19 cellular contexts compared by ENCODE assay signal in genomic region chr2:39849982-39850526, GRCh38.
DNase-seq lines count a peak whose midpoint lies in the region; ATAC-seq, FAIRE-seq and TF ChIP-seq lines count a peak whose summit lies in the region.
"Had no signal": no experiment of that assay in that cellular context is flagged by ENCODE, and none has a peak within 500 bp of the region (broad histone marks: within the 10 kb centered on the region; RNA-seq: fewer than 3 reads in every experiment).

No MANE protein-coding gene starts in this region.

- no peak overlapping the region for H3K4me2 ChIP-seq in K562 (ENCODE audit: insufficient read depth, low read length)
- H3K4me2 ChIP-seq: A549 had no signal

- H3K27me3 ChIP-seq in K562 (ENCODE audit: control insufficient read depth in 2 of 2, insufficient read depth in 2 of 2, low read length in 2 of 2) (no peaks in the 10 kb centered on the region), aorta (ENCODE audit: control insufficient read depth in 1 of 2, insufficient read depth in 2 of 2, low read length in 1 of 2) (no peaks in the 10 kb centered on the region)

- no peak for TF ChIP-seq CTCF in K562 (IDR thresholded peaks at IDR 0.05 in 2 of 3, conservative IDR thresholded peaks at IDR 0.05 in 1 of 3; ENCODE audit: insufficient read depth in 2 of 3, low read depth in 1 of 3, low read length in 3 of 3)

- no peak overlapping the region for H3K4me3 ChIP-seq in K562
- H3K4me3 ChIP-seq in aorta (ENCODE audit: low read length in 2 of 2) = no peak overlapping the region
- H3K4me3 ChIP-seq: A549, GM12878 had no signal

- ATAC-seq in K562 (no peak), aorta (ENCODE audit: low FRiP score) (no peak)
- ATAC-seq: A549, GM12878 had no signal

- H2AFZ ChIP-seq in K562 (ENCODE audit: low read depth, low read length) = no peak overlapping the region

- H3K9me3 ChIP-seq in K562 (replicated peaks; ENCODE audit: control insufficient read depth, insufficient read depth, low read depth, low read length) = no peaks in the 10 kb centered on the region
- no peaks in the 10 kb centered on the region for H3K9me3 ChIP-seq in aorta (ENCODE audit: control insufficient read depth, low read length)
- H3K9me3 ChIP-seq: A549 had no signal

- H4K20me1 ChIP-seq in K562 (replicated peaks; ENCODE audit: control insufficient read depth, insufficient read depth, low read length) = no peaks in the 10 kb centered on the region

- H3K79me2 ChIP-seq in K562 (ENCODE audit: control insufficient read depth, insufficient read depth, low read length) = no peaks in the 10 kb centered on the region

- 0% methylated on average over 4 of the region's 4 CpGs for WGBS in K562 (ENCODE audit: insufficient coverage, low coverage, missing lambda C conversion rate)
- 85% methylated on average over 4 of the region's 4 CpGs for WGBS in aorta, 2 donors

- no TSS peak for BruUV-seq in K562 (replicated peaks; lab: Mats Ljungman, UMichigan)

- POLR2A ChIA-PET in K562 (lab: Yijun Ruan, JAX) = no interaction called here

- in situ Hi-C loops in K562 (cut with MboI) = no loop called here
- in situ Hi-C loops in ACHN (cut with HindIII; ENCODE audit: low pct_ligation_motif_present, low pct_unique_long_range_greater_than_20kb, low sequenced_read_pairs) = no loop called here

- TF ChIP-seq RAD21 in K562 (CRISPR knock-in tag; conservative IDR thresholded peaks at IDR 0.05 in 1 of 2, IDR thresholded peaks at IDR 0.05 in 1 of 2) = no peak

- no peaks in the 10 kb centered on the region for H3K4me1 ChIP-seq in K562 (replicated peaks in 1 of 2; ENCODE audit: control insufficient read depth in 2 of 2, insufficient read depth in 2 of 2, low read length in 2 of 2)
- H3K4me1 ChIP-seq in aorta (ENCODE audit: control insufficient read depth in 1 of 2, insufficient read depth in 2 of 2, low read length in 2 of 2) = no peaks in the 10 kb centered on the region
- H3K4me1 ChIP-seq: A549 had no signal

- H3K27ac ChIP-seq in K562 (ENCODE audit: extremely low read depth, low read depth, low read length) = no peak overlapping the region
- H3K27ac ChIP-seq in aorta (ENCODE audit: low read depth in 1 of 2, low read length in 2 of 2) = no peak overlapping the region
- H3K27ac ChIP-seq: 22Rv1, A549 had no signal

- H3K9ac ChIP-seq in K562 (ENCODE audit: insufficient read depth in 1 of 2, low read depth in 2 of 2, low read length in 2 of 2) = no peak overlapping the region

- TF ChIP-seq POLR2A in K562 (conservative IDR thresholded peaks at IDR 0.05) = no peak

- DNase-seq in DMS53 (lab: John Stamatoyannopoulos, UW) = peak; percentile 11
- no peak for DNase-seq in DMS53 treated with DMSO at 0.1 percent for 48 hours (lab: John Stamatoyannopoulos, UW; ENCODE audit: unreplicated experiment)
- peak; percentile 78 for DNase-seq in NCI-H146 treated with DMSO at 0.1 percent for 48 hours (lab: John Stamatoyannopoulos, UW; ENCODE audit: unreplicated experiment)
- DNase-seq in K562 (ENCODE audit: extremely low read depth in 1 of 4, low spot score in 3 of 4) = no peak
- no peak for DNase-seq in dedifferentiated amniotic fluid mesenchymal stem cell (ENCODE audit: extremely low spot score)
- no peak for DNase-seq in aorta
- no peak for DNase-seq in ACHN
- DNase-seq: C1 segment of cervical spinal cord; CD4-positive, CD25-positive, alpha-beta regulatory T cell; CD8-positive, alpha-beta memory T cell; COR-L47; DMS 273 treated with DMSO at 0.1 percent for 48 hours; DMS79; H9 had no signal

- TF ChIP-seq EP300 in K562 (IDR thresholded peaks at IDR 0.05; ENCODE audit: low read length) = no peak

- intact Hi-C loops in K562 (cut with micrococcal nuclease) = no loop called here
- intact Hi-C loops in aorta (cut with DNase I) = no loop called here

- FAIRE-seq in K562 (lab: Jason Lieb, UNC) = peak; percentile 26
- FAIRE-seq: A549, GM12878, H1, HTR-8/SVneo had no signal

- H3K36me3 ChIP-seq in K562 (ENCODE audit: control insufficient read depth, insufficient read depth, low read length) = no peaks in the 10 kb centered on the region
- no peaks in the 10 kb centered on the region for H3K36me3 ChIP-seq in aorta (ENCODE audit: control insufficient read depth in 1 of 2, insufficient read depth in 2 of 2, low read length in 1 of 2)

- no peaks in the 10 kb centered on the region for H3K9me1 ChIP-seq in K562 (ENCODE audit: control insufficient read depth, insufficient read depth, low read length)

- CTCF ChIA-PET in K562 (lab: Yijun Ruan, JAX; ENCODE audit: low intra/inter-chr PET ratio) = no interaction called here

TF ChIP-seq in K562, 482 proteins besides CTCF, POLR2A, EP300 and RAD21:
- TF ChIP-seq, protein P1, sequence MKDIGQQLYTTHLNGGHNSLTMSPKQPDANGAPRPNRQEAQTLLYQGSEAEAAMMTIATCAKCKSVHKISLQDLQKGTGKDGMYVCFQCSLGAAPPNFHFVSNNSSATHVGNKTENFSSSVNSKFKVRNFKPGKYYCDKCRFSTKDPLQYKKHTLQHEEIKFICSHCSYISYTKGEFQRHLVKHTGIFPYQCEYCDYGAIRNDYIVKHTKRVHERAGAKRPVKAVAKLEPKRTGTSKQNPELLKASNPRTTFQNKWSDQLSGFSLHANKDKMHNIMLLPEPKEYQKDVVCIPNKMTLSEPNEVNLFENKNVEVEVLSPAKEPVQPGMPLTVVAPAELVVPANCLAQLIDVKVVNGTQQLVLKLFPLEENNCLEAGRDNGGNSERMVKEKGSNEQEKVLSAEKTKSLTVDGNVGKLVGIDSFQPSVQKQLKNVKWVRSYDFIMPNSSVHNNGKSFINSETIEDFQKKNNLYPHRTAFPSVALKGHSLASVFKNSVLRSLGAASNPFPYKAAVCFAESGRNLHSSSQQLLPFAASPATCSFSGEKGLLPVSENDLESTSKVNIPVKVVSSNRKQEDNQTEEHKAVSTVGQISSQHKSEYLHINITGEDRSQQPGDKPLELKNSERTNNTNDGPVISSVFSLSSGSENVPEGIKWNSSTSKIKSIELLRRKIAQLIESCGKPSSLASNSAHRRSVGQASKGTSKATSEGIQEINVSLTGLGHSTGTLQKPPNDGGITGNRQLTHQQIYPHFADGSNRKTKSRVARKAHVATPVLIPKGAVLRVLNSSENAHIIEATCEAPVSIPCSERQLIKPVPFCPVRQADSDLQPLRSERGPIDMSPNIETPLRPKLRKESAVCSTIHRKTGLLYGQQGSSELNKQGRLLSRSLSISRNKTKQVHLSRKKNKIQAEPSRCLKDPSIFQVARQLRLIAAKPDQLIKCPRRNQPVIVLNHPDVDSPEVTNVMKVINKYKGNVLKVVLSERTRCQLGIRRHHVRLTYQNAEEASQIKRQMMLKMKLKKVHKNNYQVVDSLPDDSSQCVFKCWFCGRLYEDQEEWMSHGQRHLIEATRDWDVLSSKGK (CRISPR knock-in tag; IDR thresholded peaks at IDR 0.05) = no peak
- TF ChIP-seq POU5F1 (IDR thresholded peaks at IDR 0.05; ENCODE audit: borderline replicate concordance, low read depth, low read length, partially characterized antibody) = no peak
TF ChIP-seq in K562: peak in this region for 0.

Comparison
In these comparisons a context has a peak if more than half of its experiments do, and no peak if none do; other contexts are left out.
1. DNase-seq: peak in DMS53 (single experiment) and NCI-H146 treated with DMSO at 0.1 percent for 48 hours (single experiment); none in DMS53 treated with DMSO at 0.1 percent for 48 hours (single experiment), K562 (0 of 4), dedifferentiated amniotic fluid mesenchymal stem cell (single experiment), aorta (0 of 2) and ACHN (single experiment).